ENCODE assay signal across 35 cellular contexts in genomic region chr10:118452098-118452497, GRCh38.
"Had no signal": no experiment of that assay in that cellular context is flagged by ENCODE, and none has a peak within 500 bp of the region (broad histone marks: within the 10 kb centered on the region; RNA-seq: fewer than 3 reads in every experiment).

No MANE protein-coding gene starts in this region.

- H3K4me3 ChIP-seq: MG63 had no signal

- H3K36me3 ChIP-seq: MG63 had no signal

- H3K9me3 ChIP-seq: MG63 had no signal

- DNase-seq: Karpas-422, Kasumi-1, MG63, MM.1S, MV-4-11, NCI-H1048, NCI-H1092, NCI-H1092 treated with DMSO at 0.1 percent for 48 hours, NCI-H1105, NCI-H1105 treated with DMSO at 0.1 percent for 48 hours, NCI-H1417, NCI-H1417 treated with DMSO at 0.1 percent for 48 hours, NCI-H1436, NCI-H1436 treated with DMSO at 0.1 percent for 48 hours, NCI-H146, NCI-H1694, NCI-H1694 treated with DMSO at 0.1 percent for 48 hours, NCI-H187, NCI-H187 treated with DMSO at 0.1 percent for 48 hours, NCI-H1930, NCI-H2029, NCI-H2029 treated with DMSO at 0.1 percent for 48 hours, NCI-H2081, NCI-H2081 treated with DMSO at 0.1 percent for 48 hours, NCI-H2107, NCI-H2171, NCI-H2171 treated with DMSO at 0.1 percent for 48 hours, NCI-H2227 treated with DMSO at 0.1 percent for 48 hours, NCI-H226, NCI-H345, NCI-H446, NCI-H446 treated with DMSO at 0.1 percent for 48 hours, NCI-H510A, NCI-H510A treated with DMSO at 0.1 percent for 48 hours, NCI-H524 had no signal
